8 cellular contexts compared by ENCODE assay signal in the genomic region with DNA sequence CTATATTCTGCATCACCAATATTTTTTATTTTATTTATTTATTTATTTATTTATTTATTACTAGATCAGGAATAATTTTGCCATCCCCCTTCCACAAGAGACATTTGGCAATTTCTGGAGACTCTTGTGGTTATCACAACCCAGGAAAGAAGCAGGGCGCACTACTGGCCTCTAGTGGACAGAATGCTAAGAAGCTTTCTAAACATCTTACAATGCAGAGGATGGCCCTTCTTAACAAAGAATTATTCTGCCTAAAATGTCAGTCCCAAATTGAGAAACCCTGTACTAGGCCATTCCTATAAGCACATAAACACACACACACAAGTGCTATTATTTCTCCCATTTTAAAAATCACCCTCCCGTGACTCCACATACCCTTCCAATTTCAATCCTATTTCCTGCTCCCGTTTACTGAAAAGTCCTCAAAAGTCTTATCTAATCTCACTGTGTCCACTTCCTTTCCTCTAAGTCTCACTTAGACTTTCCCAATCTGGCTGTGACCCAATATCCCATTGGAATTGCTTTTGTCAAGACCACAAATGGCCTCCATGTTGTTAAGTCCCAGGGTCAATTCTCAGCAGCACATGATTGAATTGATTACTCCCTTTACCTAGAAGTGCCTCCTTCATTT. TPM values are rescaled to one million over a fixed set of nuclear protein-coding genes. Genes with fewer than 3 reads are reported as not detected.
DNase-seq lines count a peak whose midpoint lies in the region; ATAC-seq, FAIRE-seq and TF ChIP-seq lines count a peak whose summit lies in the region.

No MANE protein-coding gene starts in this region.

- H3K36me3 ChIP-seq in ovary, result no peaks in the 10 kb centered on the region

- FAIRE-seq in urothelium cell line (lab: Jason Lieb, UNC), result no peak

- H3K27ac ChIP-seq in foreskin keratinocyte (no peak overlapping the region), ovary (no peak overlapping the region)

- ATAC-seq in foreskin keratinocyte (peak; percentile 75), HG02588 (IDR thresholded peaks at IDR 0.05; ENCODE audit: unreplicated experiment) (no peak)

- no peak for TF ChIP-seq POLR2A in ovary (IDR thresholded peaks at IDR 0.05)

- intact Hi-C loops in ovary (cut with DNase I), result loop anchor here in 3 of 4 donors (2.0 to 10.0 kb wide), 5 partner anchors 16 to 418 kb away; no protein-coding TSS in a partner anchor

- DNase-seq in D341Med (ENCODE audit: low spot score) (peak; percentile 45), HPDE6-E6E7 (ENCODE audit: extremely low spot score) (peak; percentile 38), OCI-M2 (lab: John Stamatoyannopoulos, UW; ENCODE audit: unreplicated experiment) (peak; percentile 20), activated T-helper 1 cell treated with Interleukin-2 at 50 U/mL for 16 hours (ENCODE audit: low read depth) (peak; percentile 1), foreskin keratinocyte (peak; percentile 19 to 40), ovary (peak; percentile 65 to 83 (median 73)), urothelium cell line (ENCODE audit: low spot score) (peak; percentile 53)

- H3K4me1 ChIP-seq in foreskin keratinocyte (no peaks in the 10 kb centered on the region), ovary (ENCODE audit: insufficient read depth) (peaks cover 2% of the 10 kb centered on the region)

- no peaks in the 10 kb centered on the region for H3K9me3 ChIP-seq in ovary

- H3K27me3 ChIP-seq in foreskin keratinocyte (peaks cover 3% of the 10 kb centered on the region), ovary (no peaks in the 10 kb centered on the region)

- no peak for TF ChIP-seq EP300 in ovary (IDR thresholded peaks at IDR 0.05)

- H3K4me3 ChIP-seq in ovary, result no peak overlapping the region

- WGBS in ovary, 3 donors, result 38 to 42% (median 41%) methylated on average over 3 of the region's 3 CpGs

- TF ChIP-seq CTCF in foreskin keratinocyte (conservative IDR thresholded peaks at IDR 0.05) (peak; percentile 79), ovary (IDR thresholded peaks at IDR 0.05) (peak; percentile 63 to 73 (median 72))

RNA-seq across cellular contexts. Expression of gene RNF11, which starts 43.7 kb away (rescaled TPM):
- total RNA-seq in foreskin keratinocyte (73.7 and 78.4 TPM in 2 replicates), ovary (100 to 1,000 TPM; 108 to 209 (median 126) TPM)
- polyA plus RNA-seq in foreskin keratinocyte (25.3 and 31.1 TPM in 2 replicates), ovary (100 to 1,000 TPM; 124 to 138 TPM)

Comparison
In these comparisons a context has a peak if more than half of its experiments do, and no peak if none do; other contexts are left out.
1. DNase-seq: peak in every context shown above with its lines; median percentile 73 in ovary; 53 in urothelium cell line; 45 in D341Med; 38 in HPDE6-E6E7; 30 in foreskin keratinocyte; 20 in OCI-M2; 1 in activated T-helper 1 cell treated with Interleukin-2 at 50 U/mL for 16 hours.